Comparison of ENCODE assay signal across 10 cellular contexts in genomic region chr20:17859002-17859615, GRCh38.
DNase-seq lines count a peak whose midpoint lies in the region; ATAC-seq and TF ChIP-seq lines count a peak whose summit lies in the region.
"Had no signal": no experiment of that assay in that cellular context is flagged by ENCODE, and none has a peak within 500 bp of the region (broad histone marks: within the 10 kb centered on the region; RNA-seq: fewer than 3 reads in every experiment).

No MANE protein-coding gene starts in this region.

- intact Hi-C loops in naive thymus-derived CD4-positive, alpha-beta T cell (cut with micrococcal nuclease) = no loop called here
- intact Hi-C loops in testis (cut with DNase I; ENCODE audit: low total_unique reads) = no loop called here

- H3K4me1 ChIP-seq in naive thymus-derived CD4-positive, alpha-beta T cell (ENCODE audit: control insufficient read depth in 2 of 2, insufficient read depth in 2 of 2, low read length in 2 of 2) = peaks cover 0 to 14% of the 10 kb centered on the region in 2 donors
- peaks cover 17% of the 10 kb centered on the region for H3K4me1 ChIP-seq in testis

- CTCF ChIA-PET in naive thymus-derived CD4-positive, alpha-beta T cell (lab: Charles Lee) = no interaction called here

- POLR2A ChIA-PET in naive thymus-derived CD4-positive, alpha-beta T cell (lab: Charles Lee) = no interaction called here

- H3K9me3 Mint-ChIP-seq in naive thymus-derived CD4-positive, alpha-beta T cell = peaks cover 0 to 2% (median 0%) of the 10 kb centered on the region in 11 donors
- H3K9me3 Mint-ChIP-seq: activated T-cell treated with anti-CD3 and anti-CD28 coated beads, Interleukin-2, amount 50 U/mL, for 4 hours had no signal

- no peak overlapping the region for H3K27ac ChIP-seq in naive thymus-derived CD4-positive, alpha-beta T cell (ENCODE audit: low read depth, low read length)
- H3K27ac ChIP-seq in testis = no peak overlapping the region

- no peak overlapping the region for H3K27ac Mint-ChIP-seq in naive thymus-derived CD4-positive, alpha-beta T cell

- H3K4me1 Mint-ChIP-seq in naive thymus-derived CD4-positive, alpha-beta T cell = peaks cover 0 to 30% (median 6%) of the 10 kb centered on the region in 7 donors

- DNase-seq in NCI-H510A (lab: John Stamatoyannopoulos, UW) = peak; percentile 31
- DNase-seq in naive thymus-derived CD4-positive, alpha-beta T cell = no peak
- no peak for DNase-seq in NCI-H2107 treated with DMSO at 0.1 percent for 48 hours (lab: John Stamatoyannopoulos, UW; ENCODE audit: unreplicated experiment)
- DNase-seq in SKM-1 treated with dmso at 0.1 percent for 144 hours (lab: John Stamatoyannopoulos, UW; ENCODE audit: unreplicated experiment) = no peak
- no peak for DNase-seq in NCI-H1105 (lab: John Stamatoyannopoulos, UW)
- no peak for DNase-seq in testis
- DNase-seq: activated T-cell treated with anti-CD3 and anti-CD28 coated beads, Interleukin-2, amount 50 U/mL, for 4 hours; dermis blood vessel endothelial cell had no signal

- TF ChIP-seq POLR2A in testis (IDR thresholded peaks at IDR 0.05) = no peak

- no peak for TF ChIP-seq CTCF in testis (IDR thresholded peaks at IDR 0.05)

- no peaks in the 10 kb centered on the region for H3K36me3 Mint-ChIP-seq in naive thymus-derived CD4-positive, alpha-beta T cell

- no peaks in the 10 kb centered on the region for H3K36me3 ChIP-seq in naive thymus-derived CD4-positive, alpha-beta T cell (ENCODE audit: control insufficient read depth in 2 of 3, insufficient read depth in 3 of 3, low read length in 3 of 3)
- H3K36me3 ChIP-seq in testis (ENCODE audit: low read depth, missing control alignments) = no peaks in the 10 kb centered on the region

- WGBS in testis, 2 donors = 68 to 77% methylated on average over 4 to 7 of the region's 7 CpGs

- H3K27me3 ChIP-seq in naive thymus-derived CD4-positive, alpha-beta T cell (ENCODE audit: control insufficient read depth in 2 of 2, insufficient read depth in 2 of 2, low read length in 2 of 2) = no peaks in the 10 kb centered on the region
- H3K27me3 ChIP-seq in testis = no peaks in the 10 kb centered on the region

- ATAC-seq in GM18517 (IDR thresholded peaks at IDR 0.05; ENCODE audit: unreplicated experiment) (peak; percentile 36), GM21529 (IDR thresholded peaks at IDR 0.05; ENCODE audit: unreplicated experiment) (peak; percentile 34)
- peak; percentile 21 for ATAC-seq in naive thymus-derived CD4-positive, alpha-beta T cell

- peaks cover 17 to 23% (median 19%) of the 10 kb centered on the region in 5 donors for H3K27me3 Mint-ChIP-seq in naive thymus-derived CD4-positive, alpha-beta T cell

- H3K9me3 ChIP-seq in naive thymus-derived CD4-positive, alpha-beta T cell (ENCODE audit: control insufficient read depth in 2 of 3, low read length in 3 of 3) = no peaks in the 10 kb centered on the region
- H3K9me3 ChIP-seq in testis = no peaks in the 10 kb centered on the region

- H3K4me3 Mint-ChIP-seq in naive thymus-derived CD4-positive, alpha-beta T cell = no peak overlapping the region
- H3K4me3 Mint-ChIP-seq: activated T-cell treated with anti-CD3 and anti-CD28 coated beads, Interleukin-2, amount 50 U/mL, for 4 hours had no signal

- no peak overlapping the region for H3K4me3 ChIP-seq in naive thymus-derived CD4-positive, alpha-beta T cell (ENCODE audit: low read length)
- H3K4me3 ChIP-seq in testis = no peak overlapping the region
